In the genomic region with DNA sequence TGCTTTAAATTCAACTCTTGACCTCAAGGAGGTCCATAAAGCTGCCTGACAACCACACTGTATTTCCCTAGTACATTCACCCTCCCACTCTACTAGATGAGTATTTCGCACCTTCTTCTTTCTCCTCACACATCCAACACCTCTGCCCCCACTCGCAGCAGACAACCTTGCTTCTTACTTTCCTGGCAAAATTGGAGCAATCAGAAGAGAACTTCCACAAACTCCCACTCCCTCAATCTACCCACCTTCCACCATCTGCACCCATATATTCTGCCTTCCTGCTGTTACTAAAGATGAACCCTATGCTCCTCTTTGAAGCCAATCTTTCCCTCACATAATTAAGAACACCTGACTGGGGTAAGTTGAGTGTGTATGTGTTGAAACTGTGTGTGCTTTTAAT, we compare ENCODE assay signal across 29 cellular contexts.
"Had no signal": no experiment of that assay in that cellular context is flagged by ENCODE, and none has a peak within 500 bp of the region (broad histone marks: within the 10 kb centered on the region; RNA-seq: fewer than 3 reads in every experiment).

No MANE protein-coding gene starts in this region.

- H3K79me2 ChIP-seq: parathyroid adenoma had no signal

- DNase-seq: kidney; left colon; left lung; lower lobe of right lung; mammary epithelial cell; mesenchymal stem cell; naive B cell; natural killer cell; nephron progenitor cell; occipital lobe; psoas muscle; right lobe of liver; stimulated activated CD4-positive, alpha-beta T cell treated with anti-CD3 and anti-CD28 coated beads, Interleukin-1b, Interleukin-23, amount 100 ng/mL, for 48 hours; stimulated activated CD4-positive, alpha-beta T cell treated with anti-CD3 and anti-CD28 coated beads, Interleukin-4, amount 100 ng/mL, for 1 hour; stimulated activated naive B cell treated with anti-CD40 and anti-IgM and Interleukin-4, amounts not matched to agents 10 μg/mL and 1 μg/mL and 100 μg/mL, for 72 hours; stimulated activated naive CD8-positive, alpha-beta T cell treated with anti-CD3 and anti-CD28 coated beads, Interleukin-15, Interleukin-2, amounts not matched to agents 100 U/mL and 50 U/mL, for 24 hours; stomach; tibial artery; trophoblast cell; upper lobe of right lung had no signal

- H3K4me2 ChIP-seq: neural progenitor cell, smooth muscle cell had no signal

- H3K27me3 ChIP-seq: left lung, neural progenitor cell, right atrium auricular region, right lobe of liver, stomach, suprapubic skin, tibial artery, upper lobe of right lung had no signal

- H3K4me1 ChIP-seq: left lung, lower lobe of right lung, parathyroid adenoma, psoas muscle, right atrium auricular region, right lobe of liver, suprapubic skin, tibial artery, upper lobe of right lung had no signal

- H3K36me3 ChIP-seq: left lung, lower lobe of right lung, neural progenitor cell, neutrophil, right atrium auricular region, right lobe of liver, stomach, suprapubic skin, thoracic aorta, tibial artery, upper lobe of right lung had no signal

- H3K27ac ChIP-seq: left lung, lower lobe of right lung, neural progenitor cell, neutrophil, parathyroid adenoma, psoas muscle, right atrium auricular region, right lobe of liver, stomach, suprapubic skin, thoracic aorta, tibial artery, upper lobe of right lung had no signal

- FAIRE-seq: islet of Langerhans, kidney, urothelium cell line had no signal

- H2AFZ ChIP-seq: neural progenitor cell, parathyroid adenoma had no signal

- H3K9me3 ChIP-seq: left lung, lower lobe of right lung, neutrophil, psoas muscle, right atrium auricular region, right lobe of liver, stomach, suprapubic skin, thoracic aorta, tibial artery, upper lobe of right lung had no signal

- H3K9ac ChIP-seq: neural progenitor cell, parathyroid adenoma had no signal

- H3K4me3 ChIP-seq: left lung, lower lobe of right lung, neural progenitor cell, psoas muscle, right atrium auricular region, right lobe of liver, smooth muscle cell, stomach, suprapubic skin, thoracic aorta, tibial artery, upper lobe of right lung had no signal
